8 cellular contexts compared by ENCODE assay signal in genomic region chr12:9925746-9926393, GRCh38. TPM values are rescaled to one million over a fixed set of nuclear protein-coding genes. Genes with fewer than 3 reads are reported as not detected.
A peak's percentile ranks its signal among the peaks of the same experiment; 100 is the strongest.
DNase-seq lines count a peak whose midpoint lies in the region; ATAC-seq and TF ChIP-seq lines count a peak whose summit lies in the region.

No MANE protein-coding gene starts in this region.

- H3K36me3 ChIP-seq in HEK293 (ENCODE audit: control insufficient read depth in 2 of 2, insufficient read depth in 1 of 2, low read length in 2 of 2), result no peaks in the 10 kb centered on the region

- DNase-seq in Caki2 (ENCODE audit: low read depth) (peak; percentile 29), T-helper 17 cell (no peak), endothelial cell (ENCODE audit: low spot score) (peak; percentile 7), posterior cingulate gyrus (no peak)

- intact Hi-C loops in posterior cingulate gyrus (cut with DNase I), result loop anchor here (1.0 kb wide), 1 partner anchor 178 kb away; no protein-coding TSS in a partner anchor

- H3K27ac ChIP-seq in HEK293 (ENCODE audit: extremely low read depth, low read depth, low read length), result no peak overlapping the region

- H3K4me1 ChIP-seq in HEK293 (ENCODE audit: control insufficient read depth, insufficient read depth, low read length) (no peaks in the 10 kb centered on the region), mononuclear cell (ENCODE audit: insufficient read depth, low read length) (no peaks in the 10 kb centered on the region)

- H3K27me3 Mint-ChIP-seq in T-helper 17 cell (peaks cover 37% of the 10 kb centered on the region), endothelial cell (ENCODE audit: unreplicated experiment) (no peaks in the 10 kb centered on the region)

- H3K9me3 Mint-ChIP-seq in endothelial cell (ENCODE audit: unreplicated experiment), result no peaks in the 10 kb centered on the region

- peaks cover 12% of the 10 kb centered on the region for H3K4me1 Mint-ChIP-seq in T-helper 17 cell
- H3K4me1 Mint-ChIP-seq in endothelial cell (ENCODE audit: unreplicated experiment), result peaks cover 3% of the 10 kb centered on the region

- H3K4me3 ChIP-seq in HEK293 (ENCODE audit: low read depth, low read length), result no peak overlapping the region
- H3K4me3 ChIP-seq in mononuclear cell (ENCODE audit: low read length), result peak overlapping the region; percentile 5

- H3K9me3 ChIP-seq in HEK293 (ENCODE audit: control insufficient read depth, insufficient read depth, low read depth, low read length) (no peaks in the 10 kb centered on the region), T-helper 17 cell (ENCODE audit: control insufficient read depth, low read length, poor library complexity, severe bottlenecking) (no peaks in the 10 kb centered on the region), mononuclear cell (ENCODE audit: low read depth, low read length) (no peaks in the 10 kb centered on the region)

- in situ Hi-C loops in Caki2 (cut with HindIII; ENCODE audit: low pct_unique_long_range_greater_than_20kb, low sequenced_read_pairs), result no loop called here

- peaks cover 5% of the 10 kb centered on the region for H3K36me3 Mint-ChIP-seq in T-helper 17 cell (ENCODE audit: low read depth)
- H3K36me3 Mint-ChIP-seq in endothelial cell (ENCODE audit: low read depth, unreplicated experiment), result no peaks in the 10 kb centered on the region

- POLR2A ChIA-PET in HEK293 (lab: Yijun Ruan, JAX), result no interaction called here

- H3K4me3 Mint-ChIP-seq in T-helper 17 cell, result peak overlapping the region; percentile 84
- H3K4me3 Mint-ChIP-seq in endothelial cell (ENCODE audit: unreplicated experiment), result no peak overlapping the region

- CTCF ChIA-PET in HEK293 (lab: Yijun Ruan, JAX), result interaction anchor here (0.8 to 1.5 kb wide), 5 partner anchors 12 to 183 kb away, joined by 3 to 7 read pairs (median 3); no protein-coding TSS in a partner anchor

- peak; percentile 54 for ATAC-seq in T-helper 17 cell
- no peak for ATAC-seq in GM19351 (IDR thresholded peaks at IDR 0.05; ENCODE audit: unreplicated experiment)
- no peak for ATAC-seq in GM18858 (IDR thresholded peaks at IDR 0.05; ENCODE audit: unreplicated experiment)

- peak overlapping the region; percentile 81 for H3K27ac Mint-ChIP-seq in T-helper 17 cell
- H3K27ac Mint-ChIP-seq in endothelial cell (ENCODE audit: unreplicated experiment), result no peak overlapping the region

- TF ChIP-seq CTCF in HEK293 (tag by site-specific recombination; IDR thresholded peaks at IDR 0.05) (peak; percentile 20; the same call in 1 of the 2 replicates), endothelial cell (IDR thresholded peaks at IDR 0.05; ENCODE audit: unreplicated experiment) (peak; percentile 57)

- no peaks in the 10 kb centered on the region for H3K27me3 ChIP-seq in mononuclear cell (ENCODE audit: insufficient read depth, low read length)

TF ChIP-seq in HEK293, 187 proteins besides CTCF, POLR2A, EP300 and RAD21:
- no peak for TF ChIP-seq ZNF155 (tag by site-specific recombination; IDR thresholded peaks at IDR 0.05)
- TF ChIP-seq ZNF654 (tag by site-specific recombination; IDR thresholded peaks at IDR 0.05; ENCODE audit: low read depth), result peak; percentile 44

RNA-seq across cellular contexts. Expression of gene CLEC2A, which starts 6.3 kb away (rescaled TPM):
- not detected in 2 replicates for total RNA-seq in Caki2 (2014; rRNA removed; shearing (Covaris generic); ENCODE audit: low replicate concordance)
- total RNA-seq in T-helper 17 cell, result not detected
- total RNA-seq in endothelial cell (ENCODE audit: unreplicated experiment), result not detected
- total RNA-seq in mononuclear cell, result not detected

RNA-seq across cellular contexts. Expression of gene KLRF2, which starts 44.6 kb away (rescaled TPM):
- not detected in 2 replicates for total RNA-seq in Caki2 (2014; rRNA removed; shearing (Covaris generic); ENCODE audit: low replicate concordance)
- not detected for total RNA-seq in T-helper 17 cell
- total RNA-seq in endothelial cell (ENCODE audit: unreplicated experiment), result not detected
- total RNA-seq in mononuclear cell, result not detected

RNA-seq across cellular contexts. Expression of gene CLEC12A, which starts 45.3 kb away (rescaled TPM):
- total RNA-seq in Caki2 (2014; rRNA removed; shearing (Covaris generic); ENCODE audit: low replicate concordance), result not detected in 2 replicates
- total RNA-seq in T-helper 17 cell (1 to 10 TPM in 1 of 2 donors, under 1 TPM in 1; 0.37 to 4.6 TPM), endothelial cell (ENCODE audit: unreplicated experiment) (not detected), mononuclear cell (33.7 TPM)

RNA-seq across cellular contexts. Expression of gene CLEC2B, which starts 56.7 kb away (rescaled TPM):
- total RNA-seq in Caki2 (2014; rRNA removed; shearing (Covaris generic); ENCODE audit: low replicate concordance), result 4.7 and 11.5 TPM in 2 replicates
- 100 to 1,000 TPM in 1 of 2 donors, 10 to 100 TPM in 1; 59.9 to 116 TPM for total RNA-seq in T-helper 17 cell
- not detected for total RNA-seq in endothelial cell (ENCODE audit: unreplicated experiment)
- total RNA-seq in mononuclear cell, result 248 TPM

Comparison
In these comparisons a context has a peak if more than half of its experiments do, and no peak if none do; other contexts are left out.
1. DNase-seq: peak in Caki2 (single experiment) and endothelial cell (single experiment); none in T-helper 17 cell (0 of 3) and posterior cingulate gyrus (0 of 10).